Comparison of ENCODE assay signal across 1 cellular context in the genomic region with DNA sequence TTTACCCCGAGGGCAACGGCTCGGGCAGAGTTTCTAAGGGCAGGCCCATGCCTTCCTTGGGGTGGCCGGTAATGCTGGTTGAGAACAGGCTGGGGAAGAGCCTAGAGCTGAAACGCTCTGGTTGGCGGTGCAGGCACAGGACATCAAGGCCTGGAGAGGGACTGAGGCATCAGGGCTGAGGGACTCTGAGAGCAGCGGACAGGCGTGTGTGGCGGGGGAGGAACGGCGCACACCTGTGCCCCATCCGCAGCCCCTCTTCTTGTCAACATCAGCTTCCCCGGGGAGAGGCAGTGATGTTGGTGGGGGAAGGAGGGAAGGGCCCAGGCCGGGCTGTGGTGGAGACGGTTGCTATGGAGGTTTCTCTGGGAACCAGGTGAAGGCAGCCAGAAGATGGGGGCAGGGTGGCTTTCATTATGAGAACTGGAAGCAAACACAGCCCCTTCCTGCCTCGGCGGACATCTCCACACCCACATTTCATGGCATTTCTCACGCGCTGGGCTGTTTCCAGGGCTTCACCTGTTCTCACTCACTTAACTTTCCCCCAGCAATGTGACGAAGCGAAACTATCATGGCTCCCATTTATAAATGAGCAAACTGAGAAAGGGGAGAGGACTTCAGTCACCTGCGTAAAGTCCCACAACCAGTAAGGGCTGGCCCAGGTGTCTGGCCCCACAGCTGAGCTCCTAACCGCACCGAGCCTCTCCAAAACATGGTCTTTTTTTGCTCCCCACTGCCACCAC.
TF ChIP-seq lines count a peak whose summit lies in the region.

No MANE protein-coding gene starts in this region.

TF ChIP-seq in HepG2, 621 proteins besides CTCF, POLR2A, EP300 and RAD21:
- TF ChIP-seq, protein P1, sequence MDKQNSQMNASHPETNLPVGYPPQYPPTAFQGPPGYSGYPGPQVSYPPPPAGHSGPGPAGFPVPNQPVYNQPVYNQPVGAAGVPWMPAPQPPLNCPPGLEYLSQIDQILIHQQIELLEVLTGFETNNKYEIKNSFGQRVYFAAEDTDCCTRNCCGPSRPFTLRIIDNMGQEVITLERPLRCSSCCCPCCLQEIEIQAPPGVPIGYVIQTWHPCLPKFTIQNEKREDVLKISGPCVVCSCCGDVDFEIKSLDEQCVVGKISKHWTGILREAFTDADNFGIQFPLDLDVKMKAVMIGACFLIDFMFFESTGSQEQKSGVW (CRISPR knock-in tag; IDR thresholded peaks at IDR 0.05; ENCODE audit: borderline replicate concordance), result no peak
- TF ChIP-seq RBFOX2 (IDR thresholded peaks at IDR 0.05; ENCODE audit: low read depth, low read length) (0 out of 2 replicates have a peak, but pooled peaks have one; percentile 12), AGO2 (optimal IDR thresholded peaks at IDR 0.05; ENCODE audit: low read depth, low read length) (peak; percentile 40)
